In genomic region chr13:60311527-60311926, GRCh38 we compare ENCODE assay signal across 1 cellular context.
TF ChIP-seq lines count a peak whose summit lies in the region.

No MANE protein-coding gene starts in this region.

TF ChIP-seq in GM23338, 12 proteins besides CTCF, POLR2A, EP300 and RAD21 (continued from another document):
- TF ChIP-seq ZNF462 (CRISPR knock-in tag; IDR thresholded peaks at IDR 0.05) (no peak), NANOG (IDR thresholded peaks at IDR 0.05; ENCODE audit: borderline replicate concordance) (no peak), ETS1 (IDR thresholded peaks at IDR 0.05) (no peak), EZH2phosphoT487 (IDR thresholded peaks at IDR 0.05; ENCODE audit: unreplicated experiment) (no peak), CREB1 (CRISPR knock-in tag; IDR thresholded peaks at IDR 0.05; ENCODE audit: low read depth) (no peak)
